Comparison of ENCODE assay signal across 1 cellular context in the genomic region with DNA sequence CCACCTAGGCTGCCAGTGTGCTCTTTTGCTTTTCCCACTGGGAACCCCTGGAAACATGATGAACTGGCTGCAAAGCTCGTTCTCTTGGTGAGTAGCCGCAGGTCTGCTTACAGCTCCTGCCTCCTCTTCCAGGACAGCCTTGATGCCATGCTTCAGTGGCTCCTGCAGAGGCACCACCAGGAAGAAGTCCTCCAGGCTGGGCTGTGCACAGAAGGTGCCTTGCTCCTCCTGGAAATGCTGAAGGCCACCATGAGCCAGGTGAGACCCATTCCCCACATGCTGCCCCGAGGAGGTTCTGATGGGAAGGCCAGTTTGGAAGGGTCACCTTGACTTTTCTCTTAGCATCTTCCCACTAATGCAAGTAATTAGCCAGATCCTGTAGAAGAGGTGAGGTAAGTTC.
TF ChIP-seq lines count a peak whose summit lies in the region.

No MANE protein-coding gene starts in this region.

TF ChIP-seq in IMR-90, 13 proteins besides CTCF, POLR2A, EP300 and RAD21 (continued from another document):
- TF ChIP-seq, protein P1, sequence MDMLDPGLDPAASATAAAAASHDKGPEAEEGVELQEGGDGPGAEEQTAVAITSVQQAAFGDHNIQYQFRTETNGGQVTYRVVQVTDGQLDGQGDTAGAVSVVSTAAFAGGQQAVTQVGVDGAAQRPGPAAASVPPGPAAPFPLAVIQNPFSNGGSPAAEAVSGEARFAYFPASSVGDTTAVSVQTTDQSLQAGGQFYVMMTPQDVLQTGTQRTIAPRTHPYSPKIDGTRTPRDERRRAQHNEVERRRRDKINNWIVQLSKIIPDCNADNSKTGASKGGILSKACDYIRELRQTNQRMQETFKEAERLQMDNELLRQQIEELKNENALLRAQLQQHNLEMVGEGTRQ (IDR thresholded peaks at IDR 0.05; ENCODE audit: low read depth, low read length) = no peak
- TF ChIP-seq, protein P2, sequence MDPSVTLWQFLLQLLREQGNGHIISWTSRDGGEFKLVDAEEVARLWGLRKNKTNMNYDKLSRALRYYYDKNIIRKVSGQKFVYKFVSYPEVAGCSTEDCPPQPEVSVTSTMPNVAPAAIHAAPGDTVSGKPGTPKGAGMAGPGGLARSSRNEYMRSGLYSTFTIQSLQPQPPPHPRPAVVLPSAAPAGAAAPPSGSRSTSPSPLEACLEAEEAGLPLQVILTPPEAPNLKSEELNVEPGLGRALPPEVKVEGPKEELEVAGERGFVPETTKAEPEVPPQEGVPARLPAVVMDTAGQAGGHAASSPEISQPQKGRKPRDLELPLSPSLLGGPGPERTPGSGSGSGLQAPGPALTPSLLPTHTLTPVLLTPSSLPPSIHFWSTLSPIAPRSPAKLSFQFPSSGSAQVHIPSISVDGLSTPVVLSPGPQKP (IDR thresholded peaks at IDR 0.05; ENCODE audit: borderline replicate concordance, low read depth, low read length) = no peak
- no peak for TF ChIP-seq MXI1 (IDR thresholded peaks at IDR 0.05; ENCODE audit: borderline replicate concordance, low read depth, low read length)
